In genomic region chr2:158102446-158102845, GRCh38 we compare ENCODE assay signal across 19 cellular contexts. TPM values are rescaled to one million over a fixed set of nuclear protein-coding genes. Genes with fewer than 3 reads are reported as not detected.
A peak's percentile ranks its signal among the peaks of the same experiment; 100 is the strongest.
DNase-seq lines count a peak whose midpoint lies in the region; ATAC-seq, FAIRE-seq and TF ChIP-seq lines count a peak whose summit lies in the region.
"Had no signal": no experiment of that assay in that cellular context is flagged by ENCODE, and none has a peak within 500 bp of the region (broad histone marks: within the 10 kb centered on the region; RNA-seq: fewer than 3 reads in every experiment).

No MANE protein-coding gene starts in this region.

- intact Hi-C loops in kidney (cut with DNase I) (no loop called here), psoas muscle (cut with DNase I) (no loop called here)

- CTCF ChIA-PET in BJ (lab: Yijun Ruan, JAX): no interaction called here

- H3K9ac ChIP-seq in kidney (ENCODE audit: low read length in 2 of 2): no peak overlapping the region

- H3K9me3 ChIP-seq in kidney (ENCODE audit: control insufficient read depth in 1 of 2, low read length in 2 of 2): no peaks in the 10 kb centered on the region
- H3K9me3 ChIP-seq in psoas muscle: no peaks in the 10 kb centered on the region
- H3K9me3 ChIP-seq: SJSA1 had no signal

- ATAC-seq in HG03457 (IDR thresholded peaks at IDR 0.05; ENCODE audit: unreplicated experiment): no peak
- no peak for ATAC-seq in psoas muscle
- ATAC-seq in HG02938 (IDR thresholded peaks at IDR 0.05; ENCODE audit: unreplicated experiment): no peak

- H3K27ac ChIP-seq in kidney (ENCODE audit: low read depth in 2 of 2, low read length in 2 of 2): no peak overlapping the region
- no peak overlapping the region for H3K27ac ChIP-seq in psoas muscle
- H3K27ac ChIP-seq: RWPE1, SJSA1 had no signal

- H3K27me3 ChIP-seq in BJ (ENCODE audit: control insufficient read depth, insufficient read depth, low read length) (peaks cover 2% of the 10 kb centered on the region; the same call in 1 of the 2 replicates), bronchial epithelial cell (ENCODE audit: control insufficient read depth, insufficient read depth, low read length) (no peaks in the 10 kb centered on the region), psoas muscle (ENCODE audit: insufficient read depth in 3 of 3, low read length in 2 of 3) (no peaks in the 10 kb centered on the region)
- H3K27me3 ChIP-seq: SJSA1 had no signal

- POLR2A ChIA-PET in BJ (lab: Charles Lee): no interaction called here

- H3K4me1 ChIP-seq in kidney (ENCODE audit: control insufficient read depth in 1 of 2, insufficient read depth in 1 of 2, low read depth in 1 of 2, low read length in 2 of 2): peaks cover 9 to 21% of the 10 kb centered on the region in 2 donors
- no peaks in the 10 kb centered on the region for H3K4me1 ChIP-seq in psoas muscle
- H3K4me1 ChIP-seq: SJSA1 had no signal

- TF ChIP-seq CTCF in BJ (IDR thresholded peaks at IDR 0.05; ENCODE audit: insufficient read depth, low read depth, low read length): no peak
- no peak for TF ChIP-seq CTCF in bronchial epithelial cell (IDR thresholded peaks at IDR 0.05; ENCODE audit: insufficient read depth, low read length, severe bottlenecking)
- TF ChIP-seq CTCF in kidney (IDR thresholded peaks at IDR 0.05; ENCODE audit: borderline replicate concordance, extremely low read depth, insufficient read depth): no peak
- TF ChIP-seq CTCF in psoas muscle (IDR thresholded peaks at IDR 0.05): no peak

- H3K36me3 ChIP-seq in BJ (ENCODE audit: control insufficient read depth, insufficient read depth, low read length) (no peaks in the 10 kb centered on the region), bronchial epithelial cell (ENCODE audit: control insufficient read depth, insufficient read depth, low read length) (no peaks in the 10 kb centered on the region), kidney (ENCODE audit: control insufficient read depth in 1 of 2, insufficient read depth in 2 of 2, low read length in 2 of 2) (no peaks in the 10 kb centered on the region), psoas muscle (ENCODE audit: insufficient read depth in 1 of 2, low read depth in 1 of 2) (no peaks in the 10 kb centered on the region)
- H3K36me3 ChIP-seq: SJSA1 had no signal

- 68 to 79% (median 72%) methylated on average over 1 of the region's 1 CpG for WGBS in psoas muscle, 3 donors

- peak; percentile 10 for DNase-seq in BJ (ENCODE audit: low read depth)
- DNase-seq in M059J (ENCODE audit: low read depth): peak; percentile 26
- peak; percentile 81 for DNase-seq in bronchial epithelial cell (ENCODE audit: low read depth)
- DNase-seq in kidney: no peak
- DNase-seq in psoas muscle: no peak
- no peak for DNase-seq in T-helper 2 cell
- DNase-seq: CD4-positive, alpha-beta memory T cell; DMS79; GDM1; Karpas-422; NCI-H1417; NCI-H2029; NCI-H526 had no signal

- no peak for FAIRE-seq in bronchial epithelial cell (lab: Jason Lieb, UNC)
- no peak for FAIRE-seq in kidney (lab: Jason Lieb, UNC)
- FAIRE-seq: GM12892 had no signal

- H3K4me3 ChIP-seq in BJ (ENCODE audit: low read depth, low read length) (no peak overlapping the region), bronchial epithelial cell (ENCODE audit: low read depth, low read length) (no peak overlapping the region), kidney (ENCODE audit: low read length in 2 of 2) (peak overlapping the region; percentile 22 to 25), psoas muscle (no peak overlapping the region)
- H3K4me3 ChIP-seq: SJSA1 had no signal

RNA-seq across cellular contexts. Expression of gene UPP2, which starts 0.8 kb away (rescaled TPM):
- not detected in 2 replicates for polyA plus RNA-seq in BJ (2011; rRNA removed)
- not detected in 2 replicates for polyA minus RNA-seq in BJ (2011; rRNA and poly(A)+ RNA removed)
- not detected in 2 replicates for total RNA-seq in M059J (2014; rRNA removed; shearing (Covaris generic))
- total RNA-seq in bronchial epithelial cell: not detected in 2 replicates
- total RNA-seq in kidney: 0.19 TPM
- 20.9 TPM for polyA plus RNA-seq in kidney (ENCODE audit: insufficient read depth, low read depth, low replicate concordance)
- total RNA-seq in psoas muscle: not detected
- not detected for polyA plus RNA-seq in psoas muscle
- total RNA-seq: CD4-positive, alpha-beta memory T cell; OCI-LY7; SJSA1 had no signal
- polyA plus RNA-seq: CD4-positive, alpha-beta memory T cell had no signal

Comparison
In these comparisons a context has a peak if more than half of its experiments do, and no peak if none do; other contexts are left out.
1. DNase-seq: peak in BJ (single experiment), M059J (single experiment) and bronchial epithelial cell (single experiment); none in kidney (single experiment), psoas muscle (0 of 2) and T-helper 2 cell (0 of 5).
2. H3K4me3 ChIP-seq: peak in kidney (2 of 2); none in BJ (single experiment), bronchial epithelial cell (single experiment) and psoas muscle (single experiment).